ENCODE assay signal across 4 cellular contexts in the genomic region with DNA sequence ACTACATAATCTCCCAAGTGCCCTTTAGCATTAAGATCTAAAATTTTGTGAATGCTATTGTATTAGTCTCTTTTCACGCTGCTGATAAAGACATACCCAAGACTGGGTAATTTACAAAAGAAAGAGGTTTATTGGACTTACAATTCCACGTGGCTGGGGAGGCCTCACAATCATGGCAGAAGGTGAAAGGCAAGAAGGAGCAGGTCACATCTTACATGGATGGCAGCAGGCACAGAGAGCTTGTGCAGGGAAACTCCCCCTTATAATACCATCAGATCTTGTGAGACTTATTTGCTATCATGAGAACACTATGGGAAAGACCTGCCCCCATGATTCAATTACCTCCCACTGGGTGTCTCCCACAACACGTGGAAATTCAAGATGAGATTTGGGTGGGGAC. TPM values are rescaled to one million over a fixed set of nuclear protein-coding genes. Genes with fewer than 3 reads are reported as not detected.
"Had no signal": no experiment of that assay in that cellular context is flagged by ENCODE, and none has a peak within 500 bp of the region (broad histone marks: within the 10 kb centered on the region; RNA-seq: fewer than 3 reads in every experiment).

No MANE protein-coding gene starts in this region.

RNA-seq across cellular contexts. Expression of a gene that starts 12.0 kb away (rescaled TPM):
- total RNA-seq: LHCN-M2, NCI-H460 had no signal

RNA-seq across cellular contexts. Expression of a gene that starts 22.6 kb away (rescaled TPM):
- total RNA-seq: LHCN-M2, M059J, MCF 10A, NCI-H460 had no signal

RNA-seq across cellular contexts. Expression of a gene that starts 57.0 kb away (rescaled TPM):
- total RNA-seq: LHCN-M2, M059J, MCF 10A, NCI-H460 had no signal
